ENCODE assay signal across 8 cellular contexts in the genomic region with DNA sequence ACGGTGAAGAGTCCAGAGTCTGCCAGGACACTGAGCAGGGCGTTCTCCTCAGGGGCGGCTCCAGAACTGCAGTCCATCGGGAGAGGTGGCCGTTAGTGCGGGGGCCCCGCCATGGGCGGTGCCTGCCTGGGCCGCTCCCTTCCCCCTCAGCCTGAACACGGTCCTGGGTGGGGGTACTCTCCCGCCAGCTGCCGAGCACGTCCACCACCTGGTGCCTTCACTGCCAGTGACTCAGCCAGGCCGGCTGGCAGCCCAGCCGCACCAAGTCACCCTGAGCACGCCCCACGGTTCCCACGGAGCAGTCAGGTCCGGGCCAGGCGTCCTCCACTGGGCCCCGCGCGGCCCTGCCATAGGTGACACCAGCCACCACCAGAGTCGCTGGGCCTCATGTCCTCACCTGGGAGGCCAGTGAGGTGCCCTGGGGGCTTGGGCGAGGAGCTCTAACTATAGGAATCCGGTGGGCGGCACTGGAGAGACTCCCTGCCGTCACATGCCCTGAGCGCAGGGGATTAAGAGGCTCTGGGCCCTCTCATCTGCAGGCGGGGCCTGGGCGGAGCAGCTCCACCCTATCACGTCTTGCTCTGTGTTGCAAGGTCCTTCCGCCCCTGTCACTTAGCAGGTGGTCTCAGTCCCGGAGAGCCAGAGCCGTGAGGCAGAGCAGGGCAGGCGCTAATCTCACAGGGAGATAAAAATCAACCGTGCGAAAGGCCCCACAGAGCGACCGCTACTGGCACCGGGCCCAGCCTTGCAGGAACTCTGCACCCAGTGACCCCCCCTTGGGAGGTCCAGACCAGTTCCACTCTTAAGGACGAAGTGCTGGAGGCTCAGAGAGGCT. TPM values are rescaled to one million over a fixed set of nuclear protein-coding genes. Genes with fewer than 3 reads are reported as not detected.
DNase-seq lines count a peak whose midpoint lies in the region; ATAC-seq and TF ChIP-seq lines count a peak whose summit lies in the region.

No MANE protein-coding gene starts in this region.

- H3K27ac ChIP-seq in sigmoid colon: peak overlapping the region; percentile 89 to 100 (median 96)

- peak overlapping the region; percentile 20; the same call in 1 of the 2 replicates for H3K4me3 ChIP-seq in WI38 (ENCODE audit: low read depth, low read length)
- H3K4me3 ChIP-seq in sigmoid colon: peak overlapping the region in 3 of 4 donors; percentile 11 to 38 (median 37)

- ATAC-seq in HG03039 (IDR thresholded peaks at IDR 0.05; ENCODE audit: unreplicated experiment) (no peak), HG02588 (IDR thresholded peaks at IDR 0.05; ENCODE audit: unreplicated experiment) (no peak)

- H3K27ac Mint-ChIP-seq in IgD-negative memory B cell (peak overlapping the region in 2 of 3 donors; percentile 60 to 69), glutamatergic neuron (ENCODE audit: unreplicated experiment) (no peak overlapping the region)

- H3K9me3 ChIP-seq in sigmoid colon: no peaks in the 10 kb centered on the region

- H3K9me3 Mint-ChIP-seq in IgD-negative memory B cell (no peaks in the 10 kb centered on the region), glutamatergic neuron (ENCODE audit: unreplicated experiment) (peaks cover 3% of the 10 kb centered on the region)

- H3K36me3 Mint-ChIP-seq in IgD-negative memory B cell (no peaks in the 10 kb centered on the region), glutamatergic neuron (ENCODE audit: unreplicated experiment) (no peaks in the 10 kb centered on the region)

- intact Hi-C loops in sigmoid colon (cut with DNase I): loop anchor here (10.0 kb wide), 1 partner anchor 916 kb away; no protein-coding TSS in a partner anchor

- H3K27me3 Mint-ChIP-seq in IgD-negative memory B cell (no peaks in the 10 kb centered on the region), glutamatergic neuron (ENCODE audit: unreplicated experiment) (peaks cover 11% of the 10 kb centered on the region)

- 11 to 31% methylated on average over 42 of the region's 42 CpGs for WGBS in sigmoid colon, 2 donors

- DNase-seq in DMS 273 (lab: John Stamatoyannopoulos, UW; ENCODE audit: unreplicated experiment): peak; percentile 87
- DNase-seq in glutamatergic neuron: no peak
- peak; percentile 94 for DNase-seq in sigmoid colon
- no peak for DNase-seq in epidermal melanocyte (ENCODE audit: insufficient read length, low spot score)

- TF ChIP-seq CTCF in WI38 (IDR thresholded peaks at IDR 0.05; ENCODE audit: low read depth, low read length) (no peak), glutamatergic neuron (IDR thresholded peaks at IDR 0.05; ENCODE audit: partially characterized antibody, unreplicated experiment) (no peak), sigmoid colon (IDR thresholded peaks at IDR 0.05) (no peak)

- H3K4me1 ChIP-seq in sigmoid colon: peaks cover 0 to 100% (median 100%) of the 10 kb centered on the region in 4 donors

- no peaks in the 10 kb centered on the region for H3K27me3 ChIP-seq in sigmoid colon

- TF ChIP-seq POLR2A in sigmoid colon (IDR thresholded peaks at IDR 0.05): peak in 1 of 2 donors; percentile 24

- H3K4me1 Mint-ChIP-seq in IgD-negative memory B cell: peaks cover 22 to 35% (median 24%) of the 10 kb centered on the region in 3 donors
- peaks cover 21% of the 10 kb centered on the region for H3K4me1 Mint-ChIP-seq in glutamatergic neuron (ENCODE audit: low read depth, unreplicated experiment)

- peak overlapping the region in 2 of 4 donors; percentile 80 to 81 for H3K4me3 Mint-ChIP-seq in IgD-negative memory B cell
- H3K4me3 Mint-ChIP-seq in glutamatergic neuron (ENCODE audit: unreplicated experiment): peak overlapping the region; percentile 42

- H3K36me3 ChIP-seq in sigmoid colon: no peaks in the 10 kb centered on the region

- no peak for TF ChIP-seq EP300 in sigmoid colon (IDR thresholded peaks at IDR 0.05)

RNA-seq across cellular contexts. Expression of gene PIEZO1, which starts 14.3 kb away (rescaled TPM):
- polyA plus RNA-seq in IgD-negative memory B cell (33.4 TPM), sigmoid colon (100 to 1,000 TPM in 1 of 3 donors, 10 to 100 TPM in 2; 18.0 to 169 (median 29.4) TPM)
- total RNA-seq in glutamatergic neuron (ENCODE audit: unreplicated experiment) (12.3 TPM), sigmoid colon (100 to 1,000 TPM in 3 of 4 donors, 10 to 100 TPM in 1; 97.4 to 242 (median 158) TPM)

RNA-seq across cellular contexts. Expression of gene CDT1, which starts 32.9 kb away (rescaled TPM):
- polyA plus RNA-seq in IgD-negative memory B cell (0.20 TPM), sigmoid colon (10 to 100 TPM in 1 of 3 donors, 1 to 10 TPM in 2; 3.6 to 17.4 (median 6.9) TPM)
- total RNA-seq in glutamatergic neuron (ENCODE audit: unreplicated experiment) (5.6 TPM), sigmoid colon (1 to 10 TPM in 1 of 4 donors, under 1 TPM in 2, not detected in 1; 0.71 to 3.0 (median 0.81) TPM)

RNA-seq across cellular contexts. Expression of gene APRT, which starts 41.1 kb away (rescaled TPM):
- polyA plus RNA-seq in IgD-negative memory B cell (416 TPM), sigmoid colon (100 to 1,000 TPM; 245 to 329 (median 294) TPM)
- total RNA-seq in glutamatergic neuron (ENCODE audit: unreplicated experiment) (54.4 TPM), sigmoid colon (10 to 100 TPM; 56.6 to 78.3 (median 62.5) TPM)

Comparison
In these comparisons a context has a peak if more than half of its experiments do, and no peak if none do; other contexts are left out.
1. DNase-seq: peak in DMS 273 (single experiment) and sigmoid colon (single experiment); none in glutamatergic neuron (single experiment) and epidermal melanocyte (single experiment).